1 cellular context compared by ENCODE assay signal in the genomic region with DNA sequence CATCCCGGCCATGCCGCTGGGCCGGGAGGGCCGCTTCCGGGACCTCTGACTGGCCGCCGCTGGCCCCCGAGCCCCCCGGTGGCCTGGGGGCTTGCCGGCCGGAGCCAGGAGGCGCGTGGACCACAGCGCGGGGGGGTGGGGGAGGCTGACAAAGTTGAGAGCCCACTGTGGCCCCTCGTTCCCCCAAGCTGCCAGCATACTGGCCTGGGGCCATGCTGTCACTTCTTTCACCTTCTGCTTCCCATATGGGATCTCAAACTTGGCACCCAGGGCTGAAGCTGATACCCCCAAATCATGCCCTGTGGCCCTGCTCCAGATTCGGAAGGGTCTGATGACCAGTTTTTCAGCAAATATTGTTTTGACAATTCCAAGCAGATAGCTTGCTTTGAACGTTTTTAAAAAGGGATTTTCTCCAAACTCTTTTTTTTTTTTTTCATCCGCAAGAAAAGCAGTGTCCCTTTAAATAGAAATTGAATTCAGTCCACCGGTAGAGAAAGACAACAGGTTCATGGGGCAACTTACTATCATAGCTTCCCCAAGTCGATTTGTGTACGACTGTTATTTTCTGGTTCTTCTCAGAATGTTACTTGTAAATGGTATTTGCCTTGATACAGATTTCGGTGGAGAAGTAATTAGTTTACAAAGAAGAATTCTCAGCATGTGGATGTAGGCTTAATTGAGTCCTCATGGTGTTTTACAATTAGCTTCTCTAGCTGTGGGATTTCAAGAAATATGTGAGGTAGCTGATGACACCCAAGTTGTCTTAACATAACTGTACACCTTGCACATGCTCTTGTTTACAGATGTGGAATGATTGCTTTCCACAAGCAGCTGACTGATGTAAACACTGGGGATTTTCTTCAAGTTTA.
TF ChIP-seq lines count a peak whose summit lies in the region.

No MANE protein-coding gene starts in this region.

TF ChIP-seq in K562, 482 proteins besides CTCF, POLR2A, EP300 and RAD21 (continued from another document and continues in another):
- TF ChIP-seq, protein P1, sequence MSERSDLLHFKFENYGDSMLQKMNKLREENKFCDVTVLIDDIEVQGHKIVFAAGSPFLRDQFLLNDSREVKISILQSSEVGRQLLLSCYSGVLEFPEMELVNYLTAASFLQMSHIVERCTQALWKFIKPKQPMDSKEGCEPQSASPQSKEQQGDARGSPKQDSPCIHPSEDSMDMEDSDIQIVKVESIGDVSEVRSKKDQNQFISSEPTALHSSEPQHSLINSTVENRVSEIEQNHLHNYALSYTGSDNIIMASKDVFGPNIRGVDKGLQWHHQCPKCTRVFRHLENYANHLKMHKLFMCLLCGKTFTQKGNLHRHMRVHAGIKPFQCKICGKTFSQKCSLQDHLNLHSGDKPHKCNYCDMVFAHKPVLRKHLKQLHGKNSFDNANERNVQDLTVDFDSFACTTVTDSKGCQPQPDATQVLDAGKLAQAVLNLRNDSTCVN (CRISPR knock-in tag; IDR thresholded peaks at IDR 0.05) = no peak
- TF ChIP-seq, protein P2, sequence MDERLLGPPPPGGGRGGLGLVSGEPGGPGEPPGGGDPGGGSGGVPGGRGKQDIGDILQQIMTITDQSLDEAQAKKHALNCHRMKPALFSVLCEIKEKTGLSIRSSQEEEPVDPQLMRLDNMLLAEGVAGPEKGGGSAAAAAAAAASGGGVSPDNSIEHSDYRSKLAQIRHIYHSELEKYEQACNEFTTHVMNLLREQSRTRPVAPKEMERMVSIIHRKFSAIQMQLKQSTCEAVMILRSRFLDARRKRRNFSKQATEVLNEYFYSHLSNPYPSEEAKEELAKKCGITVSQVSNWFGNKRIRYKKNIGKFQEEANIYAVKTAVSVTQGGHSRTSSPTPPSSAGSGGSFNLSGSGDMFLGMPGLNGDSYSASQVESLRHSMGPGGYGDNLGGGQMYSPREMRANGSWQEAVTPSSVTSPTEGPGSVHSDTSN (CRISPR knock-in tag; IDR thresholded peaks at IDR 0.05; ENCODE audit: low read depth) = no peak
- TF ChIP-seq, protein P2 (tag; conservative IDR thresholded peaks at IDR 0.05; ENCODE audit: low read depth) = no peak
- TF ChIP-seq SMAD2 (IDR thresholded peaks at IDR 0.05; ENCODE audit: low read depth, low read length) (no peak), ELF4 (CRISPR knock-in tag; IDR thresholded peaks at IDR 0.05) (no peak), SMC3 (conservative IDR thresholded peaks at IDR 0.05; ENCODE audit: insufficient read depth, low read depth, low read length) (no peak), POLR2B (IDR thresholded peaks at IDR 0.05; ENCODE audit: low read depth, partially characterized antibody) (no peak), SAP30 (IDR thresholded peaks at IDR 0.05; ENCODE audit: borderline replicate concordance, insufficient read depth, low read depth, low read length, poor library complexity, severe bottlenecking) (peak; percentile 34), DNMT1 (IDR thresholded peaks at IDR 0.05) (no peak), KAT7 (CRISPR knock-in tag; IDR thresholded peaks at IDR 0.05; ENCODE audit: borderline replicate concordance) (peak; percentile 23), XRCC5 (IDR thresholded peaks at IDR 0.05; ENCODE audit: low read depth, low read length) (no peak), ZBTB7A (IDR thresholded peaks at IDR 0.05; ENCODE audit: borderline replicate concordance, control insufficient read depth, low read depth, low read length) (peak; percentile 19; the same call in 1 of the 2 replicates), ZEB2 (IDR thresholded peaks at IDR 0.05) (0 out of 2 replicates have a peak, but pooled peaks have one; percentile 21), NFIC (IDR thresholded peaks at IDR 0.05) (peak; percentile 38; the same call in 1 of the 2 replicates), ETS2 (tag; IDR thresholded peaks at IDR 0.05; ENCODE audit: borderline replicate concordance, poor library complexity, severe bottlenecking) (no peak), DACH1 (IDR thresholded peaks at IDR 0.05; ENCODE audit: partially characterized antibody) (peak; percentile 89), HMGN3 (IDR thresholded peaks at IDR 0.05; ENCODE audit: borderline replicate concordance, extremely low read depth, insufficient read length, low read depth, low read length) (no peak), FOS (IDR thresholded peaks at IDR 0.05; ENCODE audit: extremely low read depth, insufficient read length) (no peak), MAFG (tag; conservative IDR thresholded peaks at IDR 0.05) (no peak), ZNF583 (CRISPR knock-in tag; IDR thresholded peaks at IDR 0.05) (no peak), ILK (tag; IDR thresholded peaks at IDR 0.05; ENCODE audit: borderline replicate concordance, low read depth) (no peak), DIDO1 (tag; IDR thresholded peaks at IDR 0.05; ENCODE audit: low read depth) (no peak), KHSRP (IDR thresholded peaks at IDR 0.05) (no peak), ZNF232 (CRISPR knock-in tag; IDR thresholded peaks at IDR 0.05) (no peak), CXXC5 (CRISPR knock-in tag; IDR thresholded peaks at IDR 0.05) (no peak), FOXA3 (CRISPR knock-in tag; conservative IDR thresholded peaks at IDR 0.05 in 1 of 2, IDR thresholded peaks at IDR 0.05 in 1 of 2) (peak; percentile 40 to 80; a peak in 3 of 4 replicates), ZNF224 (CRISPR knock-in tag; IDR thresholded peaks at IDR 0.05) (no peak), CTBP1 (IDR thresholded peaks at IDR 0.05; ENCODE audit: borderline replicate concordance) (peak; percentile 40; the same call in 1 of the 2 replicates), CCAR2 (IDR thresholded peaks at IDR 0.05; ENCODE audit: low read depth, low read length) (no peak), MBD2 (IDR thresholded peaks at IDR 0.05; ENCODE audit: borderline replicate concordance, low read depth) (no peak), ZNF785 (CRISPR knock-in tag; IDR thresholded peaks at IDR 0.05) (no peak)
- TF ChIP-seq, protein P3, sequence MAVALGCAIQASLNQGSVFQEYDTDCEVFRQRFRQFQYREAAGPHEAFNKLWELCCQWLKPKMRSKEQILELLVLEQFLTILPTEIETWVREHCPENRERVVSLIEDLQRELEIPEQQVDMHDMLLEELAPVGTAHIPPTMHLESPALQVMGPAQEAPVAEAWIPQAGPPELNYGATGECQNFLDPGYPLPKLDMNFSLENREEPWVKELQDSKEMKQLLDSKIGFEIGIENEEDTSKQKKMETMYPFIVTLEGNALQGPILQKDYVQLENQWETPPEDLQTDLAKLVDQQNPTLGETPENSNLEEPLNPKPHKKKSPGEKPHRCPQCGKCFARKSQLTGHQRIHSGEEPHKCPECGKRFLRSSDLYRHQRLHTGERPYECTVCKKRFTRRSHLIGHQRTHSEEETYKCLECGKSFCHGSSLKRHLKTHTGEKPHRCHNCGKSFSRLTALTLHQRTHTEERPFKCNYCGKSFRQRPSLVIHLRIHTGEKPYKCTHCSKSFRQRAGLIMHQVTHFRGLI (CRISPR knock-in tag; IDR thresholded peaks at IDR 0.05) = no peak
- TF ChIP-seq, protein P4, sequence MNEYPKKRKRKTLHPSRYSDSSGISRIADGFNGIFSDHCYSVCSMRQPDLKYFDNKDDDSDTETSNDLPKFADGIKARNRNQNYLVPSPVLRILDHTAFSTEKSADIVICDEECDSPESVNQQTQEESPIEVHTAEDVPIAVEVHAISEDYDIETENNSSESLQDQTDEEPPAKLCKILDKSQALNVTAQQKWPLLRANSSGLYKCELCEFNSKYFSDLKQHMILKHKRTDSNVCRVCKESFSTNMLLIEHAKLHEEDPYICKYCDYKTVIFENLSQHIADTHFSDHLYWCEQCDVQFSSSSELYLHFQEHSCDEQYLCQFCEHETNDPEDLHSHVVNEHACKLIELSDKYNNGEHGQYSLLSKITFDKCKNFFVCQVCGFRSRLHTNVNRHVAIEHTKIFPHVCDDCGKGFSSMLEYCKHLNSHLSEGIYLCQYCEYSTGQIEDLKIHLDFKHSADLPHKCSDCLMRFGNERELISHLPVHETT (CRISPR knock-in tag; conservative IDR thresholded peaks at IDR 0.05 in 1 of 2, IDR thresholded peaks at IDR 0.05 in 1 of 2) = 0 out of 4 replicates have a peak, but pooled peaks of 1 of the 2 experiments have one; percentile 13
- TF ChIP-seq, protein P5, sequence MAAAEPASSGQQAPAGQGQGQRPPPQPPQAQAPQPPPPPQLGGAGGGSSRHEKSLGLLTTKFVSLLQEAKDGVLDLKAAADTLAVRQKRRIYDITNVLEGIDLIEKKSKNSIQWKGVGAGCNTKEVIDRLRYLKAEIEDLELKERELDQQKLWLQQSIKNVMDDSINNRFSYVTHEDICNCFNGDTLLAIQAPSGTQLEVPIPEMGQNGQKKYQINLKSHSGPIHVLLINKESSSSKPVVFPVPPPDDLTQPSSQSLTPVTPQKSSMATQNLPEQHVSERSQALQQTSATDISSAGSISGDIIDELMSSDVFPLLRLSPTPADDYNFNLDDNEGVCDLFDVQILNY (CRISPR knock-in tag; IDR thresholded peaks at IDR 0.05) = no peak
- TF ChIP-seq, protein P6, sequence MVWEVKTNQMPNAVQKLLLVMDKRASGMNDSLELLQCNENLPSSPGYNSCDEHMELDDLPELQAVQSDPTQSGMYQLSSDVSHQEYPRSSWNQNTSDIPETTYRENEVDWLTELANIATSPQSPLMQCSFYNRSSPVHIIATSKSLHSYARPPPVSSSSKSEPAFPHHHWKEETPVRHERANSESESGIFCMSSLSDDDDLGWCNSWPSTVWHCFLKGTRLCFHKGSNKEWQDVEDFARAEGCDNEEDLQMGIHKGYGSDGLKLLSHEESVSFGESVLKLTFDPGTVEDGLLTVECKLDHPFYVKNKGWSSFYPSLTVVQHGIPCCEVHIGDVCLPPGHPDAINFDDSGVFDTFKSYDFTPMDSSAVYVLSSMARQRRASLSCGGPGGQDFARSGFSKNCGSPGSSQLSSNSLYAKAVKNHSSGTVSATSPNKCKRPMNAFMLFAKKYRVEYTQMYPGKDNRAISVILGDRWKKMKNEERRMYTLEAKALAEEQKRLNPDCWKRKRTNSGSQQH (CRISPR knock-in tag; IDR thresholded peaks at IDR 0.05) = no peak
- TF ChIP-seq, protein P7, sequence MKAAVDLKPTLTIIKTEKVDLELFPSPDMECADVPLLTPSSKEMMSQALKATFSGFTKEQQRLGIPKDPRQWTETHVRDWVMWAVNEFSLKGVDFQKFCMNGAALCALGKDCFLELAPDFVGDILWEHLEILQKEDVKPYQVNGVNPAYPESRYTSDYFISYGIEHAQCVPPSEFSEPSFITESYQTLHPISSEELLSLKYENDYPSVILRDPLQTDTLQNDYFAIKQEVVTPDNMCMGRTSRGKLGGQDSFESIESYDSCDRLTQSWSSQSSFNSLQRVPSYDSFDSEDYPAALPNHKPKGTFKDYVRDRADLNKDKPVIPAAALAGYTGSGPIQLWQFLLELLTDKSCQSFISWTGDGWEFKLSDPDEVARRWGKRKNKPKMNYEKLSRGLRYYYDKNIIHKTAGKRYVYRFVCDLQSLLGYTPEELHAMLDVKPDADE (conservative IDR thresholded peaks at IDR 0.05; ENCODE audit: control insufficient read depth, low read depth, low read length) = 0 out of 2 replicates have a peak, but pooled peaks have one; percentile 15
- TF ChIP-seq, protein P8, sequence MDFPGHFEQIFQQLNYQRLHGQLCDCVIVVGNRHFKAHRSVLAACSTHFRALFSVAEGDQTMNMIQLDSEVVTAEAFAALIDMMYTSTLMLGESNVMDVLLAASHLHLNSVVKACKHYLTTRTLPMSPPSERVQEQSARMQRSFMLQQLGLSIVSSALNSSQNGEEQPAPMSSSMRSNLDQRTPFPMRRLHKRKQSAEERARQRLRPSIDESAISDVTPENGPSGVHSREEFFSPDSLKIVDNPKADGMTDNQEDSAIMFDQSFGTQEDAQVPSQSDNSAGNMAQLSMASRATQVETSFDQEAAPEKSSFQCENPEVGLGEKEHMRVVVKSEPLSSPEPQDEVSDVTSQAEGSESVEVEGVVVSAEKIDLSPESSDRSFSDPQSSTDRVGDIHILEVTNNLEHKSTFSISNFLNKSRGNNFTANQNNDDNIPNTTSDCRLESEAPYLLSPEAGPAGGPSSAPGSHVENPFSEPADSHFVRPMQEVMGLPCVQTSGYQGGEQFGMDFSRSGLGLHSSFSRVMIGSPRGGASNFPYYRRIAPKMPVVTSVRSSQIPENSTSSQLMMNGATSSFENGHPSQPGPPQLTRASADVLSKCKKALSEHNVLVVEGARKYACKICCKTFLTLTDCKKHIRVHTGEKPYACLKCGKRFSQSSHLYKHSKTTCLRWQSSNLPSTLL (IDR thresholded peaks at IDR 0.05) = no peak
- TF ChIP-seq, protein P9, sequence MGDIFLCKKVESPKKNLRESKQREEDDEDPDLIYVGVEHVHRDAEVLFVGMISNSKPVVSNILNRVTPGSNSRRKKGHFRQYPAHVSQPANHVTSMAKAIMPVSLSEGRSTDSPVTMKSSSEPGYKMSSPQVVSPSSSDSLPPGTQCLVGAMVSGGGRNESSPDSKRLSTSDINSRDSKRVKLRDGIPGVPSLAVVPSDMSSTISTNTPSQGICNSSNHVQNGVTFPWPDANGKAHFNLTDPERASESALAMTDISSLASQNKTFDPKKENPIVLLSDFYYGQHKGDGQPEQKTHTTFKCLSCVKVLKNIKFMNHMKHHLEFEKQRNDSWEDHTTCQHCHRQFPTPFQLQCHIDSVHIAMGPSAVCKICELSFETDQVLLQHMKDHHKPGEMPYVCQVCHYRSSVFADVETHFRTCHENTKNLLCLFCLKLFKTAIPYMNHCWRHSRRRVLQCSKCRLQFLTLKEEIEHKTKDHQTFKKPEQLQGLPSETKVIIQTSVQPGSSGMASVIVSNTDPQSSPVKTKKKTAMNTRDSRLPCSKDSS (IDR thresholded peaks at IDR 0.05; ENCODE audit: low read depth, partially characterized antibody) = no peak
